8 cellular contexts compared by ENCODE assay signal in genomic region chr11:66981976-66982578, GRCh38. TPM values are rescaled to one million over a fixed set of nuclear protein-coding genes. Genes with fewer than 3 reads are reported as not detected.
DNase-seq lines count a peak whose midpoint lies in the region; ATAC-seq, FAIRE-seq and TF ChIP-seq lines count a peak whose summit lies in the region.

No MANE protein-coding gene starts in this region.

- BruUV-seq in HepG2 (replicated peaks; lab: Mats Ljungman, UMichigan), result no TSS peak

- FAIRE-seq in HepG2 (lab: Jason Lieb, UNC), result no peak

- peaks cover 17% of the 10 kb centered on the region for H3K9me3 ChIP-seq in HepG2 (ENCODE audit: low read length)

- DNase-seq in BJ (ENCODE audit: low read depth) (peak; percentile 66), HPDE6-E6E7 (ENCODE audit: extremely low spot score) (peak; percentile 59), NCI-H748 treated with DMSO at 0.1 percent for 48 hours (lab: John Stamatoyannopoulos, UW) (peak; percentile 82), brain pericyte (ENCODE audit: low read depth, low spot score) (peak; percentile 55), HepG2 (ENCODE audit: low spot score) (peak; percentile 69)

- intact Hi-C loops in HepG2 (cut with micrococcal nuclease; ENCODE audit: unreplicated experiment), result no loop called here

- H2AFZ ChIP-seq in HepG2 (ENCODE audit: low read length), result no peak overlapping the region

- TF ChIP-seq EP300 in HepG2 (IDR thresholded peaks at IDR 0.05; ENCODE audit: low read depth in 2 of 2, low read length in 2 of 2), result no peak
- TF ChIP-seq EP300 in HepG2 (CRISPR knock-in tag; IDR thresholded peaks at IDR 0.05; ENCODE audit: borderline replicate concordance), result no peak

- H3K36me3 ChIP-seq in BJ (ENCODE audit: control insufficient read depth, insufficient read depth, low read length) (no peaks in the 10 kb centered on the region), HepG2 (replicated peaks in 1 of 2; ENCODE audit: control insufficient read depth in 1 of 2, insufficient read depth in 2 of 2, low read length in 2 of 2) (no peaks in the 10 kb centered on the region)

- in situ Hi-C loops in HepG2 (cut with HindIII; ENCODE audit: extremely low pct_ligation_motif_present, low pct_unique_long_range_greater_than_20kb), result no loop called here

- no peak for TF ChIP-seq RAD21 in HepG2 (CRISPR knock-in tag; IDR thresholded peaks at IDR 0.05)

- WGBS in HepG2 (ENCODE audit: low lambda C conversion rate), result 6% methylated on average over 9 of the region's 9 CpGs

- H3K9ac ChIP-seq in HepG2 (ENCODE audit: insufficient read depth, low read depth, low read length), result no peak overlapping the region

- TF ChIP-seq POLR2A in HepG2 (IDR thresholded peaks at IDR 0.05; ENCODE audit: insufficient read depth in 1 of 2, low read depth in 2 of 2, low read length in 2 of 2), result no peak

- CTCF ChIA-PET in BJ (lab: Yijun Ruan, JAX), result no interaction called here
- CTCF ChIA-PET in HepG2 (lab: Yijun Ruan, JAX; ENCODE audit: low intra/inter-chr PET ratio, low total read pairs), result no interaction called here

- ATAC-seq in HepG2 (no peak), GM21447 (IDR thresholded peaks at IDR 0.05; ENCODE audit: unreplicated experiment) (no peak), HG03196 (IDR thresholded peaks at IDR 0.05; ENCODE audit: unreplicated experiment) (no peak), HG03521 (IDR thresholded peaks at IDR 0.05; ENCODE audit: unreplicated experiment) (no peak)

- H3K27ac ChIP-seq in HepG2 (ENCODE audit: extremely low read length, insufficient read depth, low read length), result no peak overlapping the region

- no peaks in the 10 kb centered on the region for H4K20me1 ChIP-seq in HepG2 (ENCODE audit: insufficient read depth, low read length)

- no peak for TF ChIP-seq CTCF in BJ (IDR thresholded peaks at IDR 0.05; ENCODE audit: insufficient read depth, low read depth, low read length)
- TF ChIP-seq CTCF in HepG2 (CRISPR knock-in tag; IDR thresholded peaks at IDR 0.05), result no peak

- POLR2A ChIA-PET in BJ (lab: Charles Lee), result no interaction called here
- POLR2A ChIA-PET in HepG2 (lab: Yijun Ruan, JAX), result interaction anchor here (0.7 kb wide), 1 partner anchor 335 kb away, joined by 3 read pairs; no protein-coding TSS in a partner anchor

- H3K4me1 ChIP-seq in HepG2 (ENCODE audit: insufficient read depth, low read length), result peaks cover 17% of the 10 kb centered on the region

- no peaks in the 10 kb centered on the region for H3K79me2 ChIP-seq in HepG2 (ENCODE audit: insufficient read depth, low read length)

- H3K27me3 ChIP-seq in BJ (ENCODE audit: control insufficient read depth, insufficient read depth, low read length), result no peaks in the 10 kb centered on the region
- peaks cover 4 to 26% of the 10 kb centered on the region in 2 experiments; a peak in 2 of 5 replicates for H3K27me3 ChIP-seq in HepG2 (ENCODE audit: control insufficient read depth in 1 of 2, insufficient read depth in 2 of 2, low read length in 2 of 2)

- H3K4me2 ChIP-seq in HepG2 (ENCODE audit: low read depth, low read length), result peak overlapping the region; percentile 23; the same call in 1 of the 2 replicates

- H3K4me3 ChIP-seq in BJ (ENCODE audit: low read depth, low read length) (no peak overlapping the region), HepG2 (replicated peaks in 1 of 3; ENCODE audit: insufficient read depth in 1 of 3, low read depth in 2 of 3, low read length in 3 of 3) (no peak overlapping the region)

TF ChIP-seq in HepG2, 621 proteins besides CTCF, POLR2A, EP300 and RAD21 (continues in another document):
- TF ChIP-seq GTF3A (CRISPR knock-in tag; conservative IDR thresholded peaks at IDR 0.05), result no peak

RNA-seq across cellular contexts. Expression of gene C11orf86, which starts 7.0 kb away (rescaled TPM):
- 0.15 TPM in 1 of 2 replicates, not detected in the other for polyA plus RNA-seq in BJ (2011; rRNA removed)
- polyA minus RNA-seq in BJ (2011; rRNA and poly(A)+ RNA removed), result not detected in 2 replicates
- total RNA-seq in HepG2 (2016; rRNA removed; fragmentation: Illumina TruSeq; extraction: Trizol), result 0.11 and 0.17 TPM in 2 replicates
- not detected in 2 replicates for total RNA-seq in HepG2 (2016; cell fraction: cytosol; rRNA removed; fragmentation: Illumina TruSeq; extraction: Trizol; ENCODE audit: low read depth)
- total RNA-seq in HepG2 (2016; cell fraction: insoluble cytoplasmic fraction; rRNA removed; fragmentation: Illumina TruSeq; extraction: Trizol), result 0.09 TPM in 1 of 2 replicates, not detected in the other
- 0.19 TPM in 1 of 2 replicates, not detected in the other for total RNA-seq in HepG2 (2016; cell fraction: membrane; rRNA removed; fragmentation: Illumina TruSeq; extraction: Trizol)
- not detected in 2 replicates for total RNA-seq in HepG2 (2016; cell fraction: nucleus; rRNA removed; fragmentation: Illumina TruSeq; extraction: Trizol)
- polyA plus RNA-seq in HepG2 (2011; rRNA removed), result 0.10 and 0.18 TPM in 2 replicates
- 0.11 and 0.18 TPM in 2 replicates for polyA plus RNA-seq in HepG2 (2011; cell fraction: cytosol; rRNA removed)
- 0.16 TPM in 1 of 2 replicates, not detected in the other for polyA plus RNA-seq in HepG2 (2011; cell fraction: nucleus; rRNA removed)
- polyA plus RNA-seq in HepG2 (2012), result 0.13 and 0.16 TPM in 2 replicates
- polyA plus RNA-seq in HepG2 (2016; cell fraction: cytosol; fragmentation: Illumina TruSeq; extraction: Trizol; ENCODE audit: low read depth), result 0.11 TPM in 1 of 2 replicates, not detected in the other
- polyA plus RNA-seq in HepG2 (2016; cell fraction: insoluble cytoplasmic fraction; fragmentation: Illumina TruSeq; extraction: Trizol; ENCODE audit: low read depth), result not detected in 2 replicates
- 0.21 TPM in 1 of 2 replicates, not detected in the other for polyA plus RNA-seq in HepG2 (2016; cell fraction: membrane; fragmentation: Illumina TruSeq; extraction: Trizol; ENCODE audit: low read depth)
- polyA plus RNA-seq in HepG2 (2016; cell fraction: nucleus; fragmentation: Illumina TruSeq; extraction: Trizol; ENCODE audit: insufficient read depth, low read depth), result not detected in 2 replicates
- 15.6 TPM in 1 of 2 replicates, not detected in the other for polyA minus RNA-seq in HepG2 (2011; rRNA and poly(A)+ RNA removed; ENCODE audit: low replicate concordance)
- not detected in 2 replicates for polyA minus RNA-seq in HepG2 (2011; cell fraction: cytosol; rRNA and poly(A)+ RNA removed)
- 0.52 TPM in 1 of 2 replicates, not detected in the other for polyA minus RNA-seq in HepG2 (2011; cell fraction: nucleus; rRNA and poly(A)+ RNA removed)

RNA-seq across cellular contexts. Expression of gene PC, which starts 23.9 kb away (rescaled TPM):
- polyA plus RNA-seq in BJ (2011; rRNA removed) (6.4 and 14.3 TPM in 2 replicates), HepG2 (2011; rRNA removed) (27.2 and 29.0 TPM in 2 replicates)
- polyA minus RNA-seq in BJ (2011; rRNA and poly(A)+ RNA removed), result 11.7 and 14.8 TPM in 2 replicates
- 32.6 and 39.0 TPM in 2 replicates for total RNA-seq in HepG2 (2016; rRNA removed; fragmentation: Illumina TruSeq; extraction: Trizol)
- total RNA-seq in HepG2 (2016; cell fraction: cytosol; rRNA removed; fragmentation: Illumina TruSeq; extraction: Trizol; ENCODE audit: low read depth), result 4.6 and 5.9 TPM in 2 replicates
- 28.7 and 37.9 TPM in 2 replicates for total RNA-seq in HepG2 (2016; cell fraction: insoluble cytoplasmic fraction; rRNA removed; fragmentation: Illumina TruSeq; extraction: Trizol)
- 11.9 and 12.9 TPM in 2 replicates for total RNA-seq in HepG2 (2016; cell fraction: membrane; rRNA removed; fragmentation: Illumina TruSeq; extraction: Trizol)
- 28.9 and 34.0 TPM in 2 replicates for total RNA-seq in HepG2 (2016; cell fraction: nucleus; rRNA removed; fragmentation: Illumina TruSeq; extraction: Trizol)
- 29.7 and 35.1 TPM in 2 replicates for polyA plus RNA-seq in HepG2 (2011; cell fraction: cytosol; rRNA removed)
- 127 and 178 TPM in 2 replicates for polyA plus RNA-seq in HepG2 (2011; cell fraction: nucleus; rRNA removed)
- polyA plus RNA-seq in HepG2 (2012), result 36.8 and 44.9 TPM in 2 replicates
- polyA plus RNA-seq in HepG2 (2016; cell fraction: cytosol; fragmentation: Illumina TruSeq; extraction: Trizol; ENCODE audit: low read depth), result 5.4 and 6.3 TPM in 2 replicates
- polyA plus RNA-seq in HepG2 (2016; cell fraction: insoluble cytoplasmic fraction; fragmentation: Illumina TruSeq; extraction: Trizol; ENCODE audit: low read depth), result 32.2 and 39.6 TPM in 2 replicates
- 8.2 and 9.4 TPM in 2 replicates for polyA plus RNA-seq in HepG2 (2016; cell fraction: membrane; fragmentation: Illumina TruSeq; extraction: Trizol; ENCODE audit: low read depth)
- 54.7 and 57.4 TPM in 2 replicates for polyA plus RNA-seq in HepG2 (2016; cell fraction: nucleus; fragmentation: Illumina TruSeq; extraction: Trizol; ENCODE audit: insufficient read depth, low read depth)
- polyA minus RNA-seq in HepG2 (2011; rRNA and poly(A)+ RNA removed; ENCODE audit: low replicate concordance), result 64.1 and 66.8 TPM in 2 replicates
- polyA minus RNA-seq in HepG2 (2011; cell fraction: cytosol; rRNA and poly(A)+ RNA removed), result 36.4 and 37.4 TPM in 2 replicates
- polyA minus RNA-seq in HepG2 (2011; cell fraction: nucleus; rRNA and poly(A)+ RNA removed), result 29.3 and 32.8 TPM in 2 replicates

RNA-seq across cellular contexts. Expression of gene SYT12, which starts 40.9 kb away (rescaled TPM):
- polyA plus RNA-seq in BJ (2011; rRNA removed) (0.13 TPM in 2 replicates), HepG2 (2011; rRNA removed) (0.01 and 0.07 TPM in 2 replicates)
- polyA minus RNA-seq in BJ (2011; rRNA and poly(A)+ RNA removed), result 0.19 and 0.26 TPM in 2 replicates
- total RNA-seq in HepG2 (2016; rRNA removed; fragmentation: Illumina TruSeq; extraction: Trizol), result 0.02 TPM in 1 of 2 replicates, not detected in the other
- total RNA-seq in HepG2 (2016; cell fraction: cytosol; rRNA removed; fragmentation: Illumina TruSeq; extraction: Trizol; ENCODE audit: low read depth), result under 0.01 and 0.09 TPM in 2 replicates
- not detected in 2 replicates for total RNA-seq in HepG2 (2016; cell fraction: insoluble cytoplasmic fraction; rRNA removed; fragmentation: Illumina TruSeq; extraction: Trizol)
- 0.03 TPM in 1 of 2 replicates, not detected in the other for total RNA-seq in HepG2 (2016; cell fraction: membrane; rRNA removed; fragmentation: Illumina TruSeq; extraction: Trizol)
- not detected in 2 replicates for total RNA-seq in HepG2 (2016; cell fraction: nucleus; rRNA removed; fragmentation: Illumina TruSeq; extraction: Trizol)
- polyA plus RNA-seq in HepG2 (2011; cell fraction: cytosol; rRNA removed), result 0.03 TPM in 2 replicates
- 0.05 and 0.10 TPM in 2 replicates for polyA plus RNA-seq in HepG2 (2011; cell fraction: nucleus; rRNA removed)
- 0.04 TPM in 2 replicates for polyA plus RNA-seq in HepG2 (2012)
- polyA plus RNA-seq in HepG2 (2016; cell fraction: cytosol; fragmentation: Illumina TruSeq; extraction: Trizol; ENCODE audit: low read depth), result not detected in 2 replicates
- not detected in 2 replicates for polyA plus RNA-seq in HepG2 (2016; cell fraction: insoluble cytoplasmic fraction; fragmentation: Illumina TruSeq; extraction: Trizol; ENCODE audit: low read depth)
- not detected in 2 replicates for polyA plus RNA-seq in HepG2 (2016; cell fraction: membrane; fragmentation: Illumina TruSeq; extraction: Trizol; ENCODE audit: low read depth)
- polyA plus RNA-seq in HepG2 (2016; cell fraction: nucleus; fragmentation: Illumina TruSeq; extraction: Trizol; ENCODE audit: insufficient read depth, low read depth), result not detected in 2 replicates
- 0.02 and 20.9 TPM in 2 replicates for polyA minus RNA-seq in HepG2 (2011; rRNA and poly(A)+ RNA removed; ENCODE audit: low replicate concordance)
- 0.09 TPM in 1 of 2 replicates, not detected in the other for polyA minus RNA-seq in HepG2 (2011; cell fraction: cytosol; rRNA and poly(A)+ RNA removed)
- 0.26 TPM in 1 of 2 replicates, not detected in the other for polyA minus RNA-seq in HepG2 (2011; cell fraction: nucleus; rRNA and poly(A)+ RNA removed)
